ENCODE assay signal across 28 cellular contexts in genomic region chr10:114048472-114048871, GRCh38. TPM values are rescaled to one million over a fixed set of nuclear protein-coding genes. Genes with fewer than 3 reads are reported as not detected.
DNase-seq lines count a peak whose midpoint lies in the region; ATAC-seq, FAIRE-seq and TF ChIP-seq lines count a peak whose summit lies in the region.
"Had no signal": no experiment of that assay in that cellular context is flagged by ENCODE, and none has a peak within 500 bp of the region (broad histone marks: within the 10 kb centered on the region; RNA-seq: fewer than 3 reads in every experiment).

No MANE protein-coding gene starts in this region.

- no peak overlapping the region for H3K56ac ChIP-seq in H9 (ENCODE audit: insufficient read length, low read depth, low read length)

- H4K20me1 ChIP-seq in GM12878 (ENCODE audit: control insufficient read depth, insufficient read depth) (no peaks in the 10 kb centered on the region), H9 (ENCODE audit: control insufficient read depth, insufficient read depth, insufficient read length) (no peaks in the 10 kb centered on the region)

- DNase-seq in A673 (ENCODE audit: low spot score) (peak; percentile 68), GM12892 (ENCODE audit: insufficient read length) (no peak), GM12878 (ENCODE audit: low read depth, low spot score) (no peak), prostate gland (ENCODE audit: low spot score) (no peak), H9 (no peak), WTC11 (ENCODE audit: low spot score) (no peak)
- DNase-seq: activated CD4-positive, alpha-beta T cell treated with anti-CD3 and anti-CD28 coated beads, Interleukin-2, amount 10 ng/mL, durations not matched to agents 7 days and 5 days; activated effector memory CD4-positive, alpha-beta T cell treated with anti-CD3 and anti-CD28 coated beads, Interleukin-2, amount 50 U/mL, for 16 hours; activated T-cell treated with anti-CD3 and anti-CD28 coated beads, Interleukin-2, amount 50 U/mL, for 1 hour; effector CD8-positive, alpha-beta T cell; NCI-H1105 treated with DMSO at 0.1 percent for 48 hours; NCI-H187 treated with DMSO at 0.1 percent for 48 hours; NCI-H510A treated with DMSO at 0.1 percent for 48 hours; right lobe of liver; stimulated activated CD4-positive, alpha-beta T cell treated with anti-CD3 and anti-CD28 coated beads, Interleukin-12 subunit alpha, Interleukin-12 subunit beta, amount 100 ng/mL, for 4 hours; stimulated activated CD4-positive, alpha-beta T cell treated with anti-CD3 and anti-CD28 coated beads, Interleukin-2, amount 100 ng/mL, for 48 hours; stomach; thyroid gland had no signal

- no peak overlapping the region for H4K5ac ChIP-seq in H9 (ENCODE audit: insufficient read length, low read depth, low read length)

- H3K9ac ChIP-seq in GM12878 (ENCODE audit: control insufficient read depth, insufficient read depth, low read length) = no peak overlapping the region
- H3K9ac ChIP-seq in H9 (ENCODE audit: extremely low read depth, insufficient read length, low read length) = no peak overlapping the region
- H3K9ac ChIP-seq: parathyroid adenoma had no signal

- H3K27me3 Mint-ChIP-seq in H9 (ENCODE audit: low read depth) (peaks cover 77% of the 10 kb centered on the region), WTC11 (ENCODE audit: low read depth) (peaks cover 68% of the 10 kb centered on the region)

- H3K9me3 ChIP-seq in A673 (ENCODE audit: low read depth, low read length, poor library complexity, severe bottlenecking) = no peaks in the 10 kb centered on the region
- H3K9me3 ChIP-seq in GM12878 (replicated peaks; ENCODE audit: control insufficient read depth, insufficient read depth, low read length) = peaks cover 2% of the 10 kb centered on the region; the same call in 1 of the 3 replicates
- no peaks in the 10 kb centered on the region for H3K9me3 ChIP-seq in prostate gland
- no peaks in the 10 kb centered on the region for H3K9me3 ChIP-seq in H9 (ENCODE audit: control insufficient read depth, low read depth, low read length)
- H3K9me3 ChIP-seq: right lobe of liver, stomach, thyroid gland had no signal

- TF ChIP-seq CTCF in A673 (conservative IDR thresholded peaks at IDR 0.05; ENCODE audit: low read depth, low read length) (no peak), GM12878 (IDR thresholded peaks at IDR 0.05 in 2 of 3, conservative IDR thresholded peaks at IDR 0.05 in 1 of 3; ENCODE audit: control insufficient read depth in 2 of 3, extremely low read depth in 1 of 3, insufficient read depth in 1 of 3, low read depth in 3 of 3, low read length in 3 of 3) (no peak), prostate gland (IDR thresholded peaks at IDR 0.05) (no peak), H9 (conservative IDR thresholded peaks at IDR 0.05) (no peak), WTC11 (IDR thresholded peaks at IDR 0.05) (no peak)

- H3K4me1 ChIP-seq in A673 (ENCODE audit: insufficient read depth, low read length, poor library complexity, severe bottlenecking) (peaks cover 37% of the 10 kb centered on the region), GM12878 (ENCODE audit: control insufficient read depth, insufficient read depth, low read length) (peaks cover 5% of the 10 kb centered on the region), prostate gland (replicated peaks) (peaks cover 4% of the 10 kb centered on the region), H9 (ENCODE audit: insufficient read depth, low read length) (no peaks in the 10 kb centered on the region)
- H3K4me1 ChIP-seq: parathyroid adenoma, thyroid gland had no signal

- H3K27ac Mint-ChIP-seq in H9 (no peak overlapping the region), WTC11 (no peak overlapping the region; the same call in 1 of the 2 replicates)
- H3K27ac Mint-ChIP-seq: activated CD4-positive, alpha-beta T cell treated with anti-CD3 and anti-CD28 coated beads, Interleukin-2, amount 10 ng/mL, durations not matched to agents 7 days and 5 days; activated naive CD8-positive, alpha-beta T cell; GM23338; IgD-negative memory B cell had no signal

- H3K4me3 Mint-ChIP-seq in H9 (no peak overlapping the region), WTC11 (no peak overlapping the region)
- H3K4me3 Mint-ChIP-seq: activated CD4-positive, alpha-beta T cell treated with anti-CD3 and anti-CD28 coated beads, Interleukin-2, amount 10 ng/mL, durations not matched to agents 7 days and 5 days; activated naive CD8-positive, alpha-beta T cell; GM23338; IgD-negative memory B cell had no signal

- H2BK12ac ChIP-seq in H9 (ENCODE audit: insufficient read length, low read depth, low read length) = no peak overlapping the region

- POLR2A ChIA-PET in A673 (lab: Charles Lee; ENCODE audit: low non-redundant PET) = interaction anchor here (0.6 kb wide), 1 partner anchor 53 kb away, joined by 10 read pairs; no protein-coding TSS in a partner anchor
- POLR2A ChIA-PET in GM12878 (lab: Charles Lee) = interaction anchor here (0.6 kb wide), 1 partner anchor 24 kb away, joined by 4 read pairs; no protein-coding TSS in a partner anchor
- POLR2A ChIA-PET in WTC11 (lab: Charles Lee) = no interaction called here

- H3K36me3 ChIP-seq in A673 (ENCODE audit: insufficient read depth, low read length, poor library complexity, severe bottlenecking) (peaks cover 47% of the 10 kb centered on the region), GM12878 (ENCODE audit: control insufficient read depth in 2 of 2, insufficient read depth in 2 of 2, low read length in 1 of 2) (no peaks in the 10 kb centered on the region), prostate gland (no peaks in the 10 kb centered on the region)
- H3K36me3 ChIP-seq: right lobe of liver, stomach, thyroid gland had no signal

- no peak overlapping the region for H4K8ac ChIP-seq in H9 (replicated peaks; ENCODE audit: insufficient read length, low read depth, low read length)

- TF ChIP-seq POLR2A in GM12892 (IDR thresholded peaks at IDR 0.05; ENCODE audit: low read depth, low read length) (no peak), GM12878 (IDR thresholded peaks at IDR 0.05; ENCODE audit: low read depth, low read length) (no peak), prostate gland (IDR thresholded peaks at IDR 0.05) (no peak), GM18505 (IDR thresholded peaks at IDR 0.05; ENCODE audit: borderline replicate concordance, extremely low read depth, insufficient read depth, insufficient read length) (no peak)

- no peak for TF ChIP-seq EP300 in GM12878 (IDR thresholded peaks at IDR 0.05; ENCODE audit: borderline replicate concordance in 1 of 2, control insufficient read depth in 1 of 2, low read depth in 2 of 2, low read length in 2 of 2)

- H3K14ac ChIP-seq in H9 (ENCODE audit: insufficient read depth, low read length) = no peak overlapping the region

- in situ Hi-C loops in GM12878 (cut with MboI) = no loop called here

- FAIRE-seq in GM12892 (lab: Jason Lieb, UNC) = peak; percentile 50
- FAIRE-seq in GM12878 (lab: Jason Lieb, UNC) = peak; percentile 49
- FAIRE-seq: bronchial epithelial cell, colon had no signal

- H2BK120ac ChIP-seq in H9 (ENCODE audit: low read depth, low read length, poor library complexity, severe bottlenecking) = no peak overlapping the region

- H3K4ac ChIP-seq in H9 (ENCODE audit: low read depth, low read length) = no peak overlapping the region

- H3K23ac ChIP-seq in H9 (ENCODE audit: insufficient read length, low read depth, low read length) = no peak overlapping the region

- intact Hi-C loops in A673 (cut with micrococcal nuclease; ENCODE audit: unreplicated experiment) = loop anchor here (5.0 kb wide), 2 partner anchors 54 to 341 kb away; no protein-coding TSS in a partner anchor
- intact Hi-C loops in GM12878 (cut with micrococcal nuclease; ENCODE audit: unreplicated experiment) = no loop called here
- intact Hi-C loops in prostate gland (cut with DNase I) = no loop called here

- RAD21 ChIA-PET in GM12878 (lab: Charles Lee; ENCODE audit: unreplicated experiment) = no interaction called here

- H3K79me1 ChIP-seq in H9 (ENCODE audit: insufficient read depth, low read depth, low read length, poor library complexity, severe bottlenecking) = no peaks in the 10 kb centered on the region

- H2AFZ ChIP-seq in GM12878 (ENCODE audit: control insufficient read depth, low read depth, low read length) = no peak overlapping the region
- H2AFZ ChIP-seq in H9 (ENCODE audit: low read length) = no peak overlapping the region
- H2AFZ ChIP-seq: GM23338, parathyroid adenoma had no signal

- no peak overlapping the region for H3K4me2 ChIP-seq in GM12878 (ENCODE audit: control insufficient read depth, insufficient read depth)
- H3K4me2 ChIP-seq in H9 (ENCODE audit: insufficient read depth, insufficient read length, low read length) = no peak overlapping the region
- H3K4me2 ChIP-seq: GM23338 had no signal

- H3K9me3 Mint-ChIP-seq in H9 = peaks cover 0 to 3% of the 10 kb centered on the region in 2 experiments; a peak in 2 of 5 replicates
- H3K9me3 Mint-ChIP-seq in WTC11 = no peaks in the 10 kb centered on the region
- H3K9me3 Mint-ChIP-seq: activated CD4-positive, alpha-beta T cell treated with anti-CD3 and anti-CD28 coated beads, Interleukin-2, amount 10 ng/mL, durations not matched to agents 7 days and 5 days had no signal

- H2AK5ac ChIP-seq in H9 (ENCODE audit: insufficient read length, low read length) = no peak overlapping the region

- H3K4me3 ChIP-seq in A673 (ENCODE audit: low read depth, low read length, poor library complexity, severe bottlenecking) (peak overlapping the region; percentile 91), GM12878 (no peak overlapping the region), prostate gland (peak overlapping the region in 1 of 2 donors; percentile 4)
- H3K4me3 ChIP-seq: GM23338, right lobe of liver, stomach, thyroid gland had no signal

- CTCF ChIA-PET in A673 (lab: Charles Lee) = no interaction called here
- CTCF ChIA-PET in GM12878 (lab: Yijun Ruan, JAX) = interaction anchor here (1.1 kb wide), 1 partner anchor 11 kb away, joined by 3 read pairs; no protein-coding TSS in a partner anchor
- CTCF ChIA-PET in WTC11 (lab: Charles Lee) = no interaction called here

- no peak overlapping the region for H2BK5ac ChIP-seq in H9 (ENCODE audit: insufficient read length, low read length)

- SMC1A ChIA-PET in GM12878 (lab: Charles Lee; ENCODE audit: uncharacterized antibody, unreplicated experiment) = interaction anchor here (1.2 to 2.2 kb wide), 3 partner anchors 12 to 23 kb away, joined by 5 to 6 read pairs (median 5); no protein-coding TSS in a partner anchor

- no peak overlapping the region for H2BK15ac ChIP-seq in H9 (ENCODE audit: low read depth, low read length)

- no peaks in the 10 kb centered on the region for H3K79me2 ChIP-seq in GM12878 (ENCODE audit: control insufficient read depth, insufficient read depth, low read length)
- no peaks in the 10 kb centered on the region for H3K79me2 ChIP-seq in H9 (ENCODE audit: insufficient read depth, low read length)
- H3K79me2 ChIP-seq: parathyroid adenoma had no signal

- no peak overlapping the region for H4K91ac ChIP-seq in H9 (ENCODE audit: insufficient read length, low read depth, low read length)

- H3K4me1 Mint-ChIP-seq in H9 = peaks cover 3 to 8% of the 10 kb centered on the region in 2 experiments; a peak in 3 of 4 replicates
- peaks cover 9% of the 10 kb centered on the region for H3K4me1 Mint-ChIP-seq in WTC11

- TF ChIP-seq RAD21 in GM12878 (IDR thresholded peaks at IDR 0.05; ENCODE audit: insufficient read depth, low read depth, low read length) = no peak

- no peak overlapping the region for H3T11ph ChIP-seq in H9 (ENCODE audit: low read length)

- no peaks in the 10 kb centered on the region for H3K27me3 ChIP-seq in A673 (replicated peaks; ENCODE audit: insufficient read depth, low read depth, low read length, poor library complexity)
- no peaks in the 10 kb centered on the region; a peak in 1 of 4 replicates for H3K27me3 ChIP-seq in GM12878 (replicated peaks in 1 of 2; ENCODE audit: control insufficient read depth in 2 of 2, insufficient read depth in 2 of 2, low read length in 1 of 2)
- no peaks in the 10 kb centered on the region for H3K27me3 ChIP-seq in prostate gland (replicated peaks; ENCODE audit: insufficient read depth)
- peaks cover 24% of the 10 kb centered on the region for H3K27me3 ChIP-seq in H9 (ENCODE audit: insufficient read depth, low read length)
- H3K27me3 ChIP-seq: right lobe of liver had no signal

- H3K36me3 Mint-ChIP-seq in H9 (ENCODE audit: insufficient read depth in 1 of 3, low read depth in 3 of 3) = no peaks in the 10 kb centered on the region
- no peaks in the 10 kb centered on the region for H3K36me3 Mint-ChIP-seq in WTC11
- H3K36me3 Mint-ChIP-seq: activated naive CD8-positive, alpha-beta T cell; IgD-negative memory B cell had no signal

- H3K27ac ChIP-seq in A673 (ENCODE audit: low read depth, low read length, poor library complexity, severe bottlenecking) (peak overlapping the region; percentile 96), GM12878 (ENCODE audit: control insufficient read depth, insufficient read depth) (no peak overlapping the region), prostate gland (peak overlapping the region; percentile 43 to 99), H9 (ENCODE audit: insufficient read length, low read depth, low read length) (no peak overlapping the region)
- H3K27ac ChIP-seq: C4-2B, parathyroid adenoma, right lobe of liver, stomach, thyroid gland had no signal

- 11% methylated on average over 3 of the region's 3 CpGs for WGBS in GM12878 (ENCODE audit: insufficient coverage, insufficient replicate concordance, low lambda C conversion rate, missing lambda C conversion rate)
- 59% methylated on average over 3 of the region's 3 CpGs for WGBS in prostate gland
- WGBS in H9 (ENCODE audit: extremely low coverage, insufficient read length, low lambda C conversion rate) = no CpG with 5 or more reads among the region's 3 CpGs

- H3K18ac ChIP-seq in H9 (ENCODE audit: insufficient read length, low read depth, low read length) = no peak overlapping the region

- no peak for ATAC-seq in GM12878
- no peak for ATAC-seq in WTC11
- ATAC-seq in GM18505 (IDR thresholded peaks at IDR 0.05; ENCODE audit: unreplicated experiment) = no peak
- ATAC-seq: GM23338, left lobe of liver, right lobe of liver had no signal

- H3K23me2 ChIP-seq in H9 (ENCODE audit: insufficient read length, low read depth, low read length, poor library complexity, severe bottlenecking) = peaks cover 7% of the 10 kb centered on the region

- BruUV-seq in A673 (replicated peaks; lab: Mats Ljungman, UMichigan) (no TSS peak), GM12878 (replicated peaks; lab: Mats Ljungman, UMichigan) (no TSS peak)

- no peak overlapping the region for H2BK20ac ChIP-seq in H9 (ENCODE audit: low read depth, low read length, poor library complexity, severe bottlenecking)

RNA-seq across cellular contexts. Expression of gene ADRB1, which starts 4.8 kb away (rescaled TPM):
- 81.6 and 85.2 TPM in 2 replicates for total RNA-seq in A673 (2021)
- polyA plus RNA-seq in GM12892 (2012; ENCODE audit: missing spikeins) = 0.49 TPM
- total RNA-seq in GM12878 (2013; cell fraction: nucleolus; rRNA removed) = 3.0 and 3.1 TPM in 2 replicates
- total RNA-seq in GM12878 (2014; rRNA removed) = 2.7 and 2.9 TPM in 2 replicates
- 1.2 and 1.3 TPM in 2 replicates for total RNA-seq in GM12878 (2014; rRNA removed; fragmentation: Illumina TruSeq; extraction: Trizol)
- total RNA-seq in GM12878 (2021) = 3.9 and 4.5 TPM in 2 replicates
- polyA plus RNA-seq in GM12878 (2011; ENCODE audit: low read depth) = 0.13 TPM
- polyA plus RNA-seq in GM12878 (2011; rRNA removed) = 0.23 and 0.26 TPM in 2 replicates
- polyA plus RNA-seq in GM12878 (2011; cell fraction: cytosol; rRNA removed) = 0.21 and 0.30 TPM in 2 replicates
- polyA plus RNA-seq in GM12878 (2011; cell fraction: nucleus; rRNA removed) = 1.4 and 1.9 TPM in 2 replicates
- polyA plus RNA-seq in GM12878 (2012) = 0.53 and 0.77 TPM in 2 replicates
- 1.0 and 1.8 TPM in 2 replicates for polyA plus RNA-seq in GM12878 (2014; fragmentation: Illumina TruSeq; extraction: Trizol)
- polyA plus RNA-seq in GM12878 (2014; fragmentation: Nextera tagmentation; extraction: Ambion mirVana) = 1 to 10 TPM in 1 of 2 experiments, under 1 TPM in 1; 0.99 to 2.8 TPM
- 2.2 and 2.5 TPM in 2 replicates for polyA plus RNA-seq in GM12878 (2014; rRNA removed)
- polyA plus RNA-seq in GM12878 (2016; fragmentation: Nextera tagmentation; extraction: Ambion mirVana) = under 1 TPM; 0.39 to 0.92 TPM
- 0.52 and 0.59 TPM in 2 replicates for polyA minus RNA-seq in GM12878 (2011; rRNA and poly(A)+ RNA removed)
- not detected in 2 replicates for polyA minus RNA-seq in GM12878 (2011; cell fraction: cytosol; rRNA and poly(A)+ RNA removed)
- 0.97 and 1.4 TPM in 2 replicates for polyA minus RNA-seq in GM12878 (2011; cell fraction: nucleus; rRNA and poly(A)+ RNA removed)
- 10 to 100 TPM; 10.2 to 15.4 TPM for total RNA-seq in prostate gland
- total RNA-seq in H9 (2021) = 0.13 TPM in 1 of 2 replicates, not detected in the other
- total RNA-seq in WTC11 (2021) = 0.27 to 0.35 TPM (median 0.30 TPM) in 3 replicates
- total RNA-seq: activated CD4-positive, alpha-beta T cell treated with anti-CD3 and anti-CD28 coated beads, Interleukin-2, amount 10 ng/mL, durations not matched to agents 7 days and 5 days; T-helper 2 cell treated with Interferon-gamma antibody and Interleukin-4, amounts not matched to agents 100 ng/mL and 5 ng/mL, for 36 hours had no signal
- polyA plus RNA-seq: IgD-negative memory B cell had no signal

Comparison
In these comparisons a context has a peak if more than half of its experiments do, and no peak if none do; other contexts are left out.
1. H3K27ac ChIP-seq: peak in A673 (single experiment) and prostate gland (2 of 2); none in GM12878 (single experiment) and H9 (single experiment).